22 cellular contexts compared by ENCODE assay signal in genomic region chr11:103936059-103936458, GRCh38.
DNase-seq lines count a peak whose midpoint lies in the region; ATAC-seq and TF ChIP-seq lines count a peak whose summit lies in the region.
"Had no signal": no experiment of that assay in that cellular context is flagged by ENCODE, and none has a peak within 500 bp of the region (broad histone marks: within the 10 kb centered on the region; RNA-seq: fewer than 3 reads in every experiment).

No MANE protein-coding gene starts in this region.

- DNase-seq in MG63 = peak; percentile 71
- DNase-seq in fibroblast of gingiva (ENCODE audit: low read depth) = peak; percentile 50
- no peak for DNase-seq in omental fat pad (ENCODE audit: low spot score)
- DNase-seq in T1000 (lab: John Stamatoyannopoulos, UW) = no peak
- DNase-seq in AML-193 (lab: John Stamatoyannopoulos, UW) = no peak
- DNase-seq in Right ventricle myocardium inferior (ENCODE audit: missing footprints) = no peak
- DNase-seq: activated CD8-positive, alpha-beta memory T cell treated with anti-CD3 and anti-CD28 coated beads, Interleukin-2, amount 50 U/mL, for 4 hours; activated naive CD8-positive, alpha-beta T cell treated with anti-CD3 and anti-CD28 coated beads, Interleukin-2, amount 10 ng/mL, durations not matched to agents 7 days and 5 days; CD8-positive, alpha-beta T cell; esophagus squamous epithelium; GDM1; HCEC 1CT; NCI-H1417 treated with DMSO at 0.1 percent for 48 hours; NCI-H510A; stimulated activated naive B cell treated with anti-CD40 and anti-IgM and Interleukin-4, amounts not matched to agents 10 μg/mL and 1 μg/mL and 100 μg/mL, for 72 hours had no signal

- ATAC-seq in GM18520 (IDR thresholded peaks at IDR 0.05; ENCODE audit: unreplicated experiment) = peak; percentile 59
- peak; percentile 65 for ATAC-seq in HG02759 (IDR thresholded peaks at IDR 0.05; ENCODE audit: unreplicated experiment)
- ATAC-seq in omental fat pad (ENCODE audit: low FRiP score) = no peak
- ATAC-seq in Right ventricle myocardium inferior = no peak
- ATAC-seq: activated T-helper 17 cell treated with anti-CD3 and anti-CD28 coated beads, Interleukin-2, amount 50 U/mL, for 72 hours; CD8-positive, alpha-beta T cell; stimulated activated naive B cell treated with anti-CD40 and anti-IgM and Interleukin-4, amounts not matched to agents 10 μg/mL and 1 μg/mL and 100 μg/mL, for 72 hours had no signal

- no peaks in the 10 kb centered on the region for H3K27me3 ChIP-seq in MG63
- H3K27me3 ChIP-seq: esophagus squamous epithelium, vagina had no signal

- H3K9me3 ChIP-seq in MG63 = no peaks in the 10 kb centered on the region
- H3K9me3 ChIP-seq: esophagus squamous epithelium, thoracic aorta, vagina had no signal

- no peak for TF ChIP-seq CTCF in omental fat pad (IDR thresholded peaks at IDR 0.05)

- intact Hi-C loops in Right ventricle myocardium inferior (cut with DNase I) = no loop called here

- H3K4me3 ChIP-seq in MG63 = no peak overlapping the region
- H3K4me3 ChIP-seq: esophagus squamous epithelium, SK-N-MC, skin epidermis, thoracic aorta, vagina had no signal

- H3K36me3 ChIP-seq in MG63 = no peaks in the 10 kb centered on the region
- H3K36me3 ChIP-seq: esophagus squamous epithelium, thoracic aorta, vagina had no signal

Comparison
In these comparisons a context has a peak if more than half of its experiments do, and no peak if none do; other contexts are left out.
1. ATAC-seq: peak in GM18520 (single experiment) and HG02759 (single experiment); none in omental fat pad (single experiment) and Right ventricle myocardium inferior (single experiment).
2. DNase-seq: peak in MG63 (single experiment) and fibroblast of gingiva (single experiment); none in omental fat pad (single experiment), T1000 (single experiment), AML-193 (0 of 2) and Right ventricle myocardium inferior (single experiment).